1 cellular context compared by ENCODE assay signal in the genomic region with DNA sequence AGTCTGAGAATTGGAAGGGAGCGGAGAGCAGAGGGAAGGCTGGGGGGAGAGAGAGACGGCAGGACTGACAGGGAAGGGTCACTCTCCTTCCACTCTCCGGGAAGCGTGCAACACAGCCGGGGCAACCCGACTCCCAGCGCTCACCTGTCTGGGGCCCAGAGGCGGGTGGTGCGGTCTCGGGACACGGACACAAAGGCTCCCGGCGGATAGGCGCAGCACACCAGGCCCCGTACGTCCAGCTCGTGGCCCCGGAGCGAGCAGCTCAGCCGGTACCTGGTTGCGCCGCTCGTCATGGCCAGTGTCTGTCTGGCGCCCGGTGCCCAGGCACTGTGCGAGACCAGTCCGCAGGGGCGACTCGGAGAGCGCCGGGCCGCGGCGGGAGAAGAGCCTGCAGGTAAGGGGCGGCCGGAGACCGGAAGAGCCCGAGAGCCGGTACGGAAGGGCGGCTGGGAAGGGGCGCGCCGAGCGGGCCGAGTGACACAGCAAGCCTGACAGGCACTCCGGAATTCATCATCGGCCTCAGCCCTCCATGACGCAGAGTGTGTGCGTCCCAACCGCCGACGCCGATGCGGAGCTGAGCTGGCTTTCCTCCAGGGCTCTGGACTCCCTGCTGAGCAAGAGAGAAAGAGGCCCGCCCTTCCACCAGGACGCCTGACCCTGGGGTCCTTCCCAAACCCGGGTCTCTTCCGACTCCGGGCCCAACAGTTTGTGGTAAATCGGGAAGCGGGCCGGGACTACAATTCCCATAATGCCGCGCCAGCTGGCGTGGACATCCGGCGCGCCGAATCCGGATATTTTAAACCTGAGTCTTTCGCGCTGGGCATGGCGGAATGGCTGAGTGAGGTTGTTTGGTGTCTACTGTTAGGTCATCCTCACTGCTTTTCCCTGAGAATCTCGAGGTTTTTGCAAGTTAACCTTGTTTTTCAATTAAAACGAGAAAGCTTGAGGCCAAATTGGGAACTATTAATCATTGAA.
TF ChIP-seq lines count a peak whose summit lies in the region.

A gene (minus strand): TSS at position 490 of the 975 bp plus-strand sequence. CDS start 197 bp downstream, at position 293.

TF ChIP-seq in HepG2, 621 proteins besides CTCF, POLR2A, EP300 and RAD21 (continued from another document and continues in another):
- TF ChIP-seq, protein P1, sequence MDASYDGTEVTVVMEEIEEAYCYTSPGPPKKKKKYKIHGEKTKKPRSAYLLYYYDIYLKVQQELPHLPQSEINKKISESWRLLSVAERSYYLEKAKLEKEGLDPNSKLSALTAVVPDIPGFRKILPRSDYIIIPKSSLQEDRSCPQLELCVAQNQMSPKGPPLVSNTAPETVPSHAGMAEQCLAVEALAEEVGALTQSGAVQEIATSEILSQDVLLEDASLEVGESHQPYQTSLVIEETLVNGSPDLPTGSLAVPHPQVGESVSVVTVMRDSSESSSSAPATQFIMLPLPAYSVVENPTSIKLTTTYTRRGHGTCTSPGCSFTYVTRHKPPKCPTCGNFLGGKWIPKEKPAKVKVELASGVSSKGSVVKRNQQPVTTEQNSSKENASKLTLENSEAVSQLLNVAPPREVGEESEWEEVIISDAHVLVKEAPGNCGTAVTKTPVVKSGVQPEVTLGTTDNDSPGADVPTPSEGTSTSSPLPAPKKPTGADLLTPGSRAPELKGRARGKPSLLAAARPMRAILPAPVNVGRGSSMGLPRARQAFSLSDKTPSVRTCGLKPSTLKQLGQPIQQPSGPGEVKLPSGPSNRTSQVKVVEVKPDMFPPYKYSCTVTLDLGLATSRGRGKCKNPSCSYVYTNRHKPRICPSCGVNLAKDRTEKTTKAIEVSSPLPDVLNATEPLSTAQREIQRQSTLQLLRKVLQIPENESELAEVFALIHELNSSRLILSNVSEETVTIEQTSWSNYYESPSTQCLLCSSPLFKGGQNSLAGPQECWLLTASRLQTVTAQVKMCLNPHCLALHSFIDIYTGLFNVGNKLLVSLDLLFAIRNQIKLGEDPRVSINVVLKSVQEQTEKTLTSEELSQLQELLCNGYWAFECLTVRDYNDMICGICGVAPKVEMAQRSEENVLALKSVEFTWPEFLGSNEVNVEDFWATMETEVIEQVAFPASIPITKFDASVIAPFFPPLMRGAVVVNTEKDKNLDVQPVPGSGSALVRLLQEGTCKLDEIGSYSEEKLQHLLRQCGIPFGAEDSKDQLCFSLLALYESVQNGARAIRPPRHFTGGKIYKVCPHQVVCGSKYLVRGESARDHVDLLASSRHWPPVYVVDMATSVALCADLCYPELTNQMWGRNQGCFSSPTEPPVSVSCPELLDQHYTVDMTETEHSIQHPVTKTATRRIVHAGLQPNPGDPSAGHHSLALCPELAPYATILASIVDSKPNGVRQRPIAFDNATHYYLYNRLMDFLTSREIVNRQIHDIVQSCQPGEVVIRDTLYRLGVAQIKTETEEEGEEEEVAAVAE (CRISPR knock-in tag; IDR thresholded peaks at IDR 0.05; ENCODE audit: borderline replicate concordance): no peak
- TF ChIP-seq, protein P2, sequence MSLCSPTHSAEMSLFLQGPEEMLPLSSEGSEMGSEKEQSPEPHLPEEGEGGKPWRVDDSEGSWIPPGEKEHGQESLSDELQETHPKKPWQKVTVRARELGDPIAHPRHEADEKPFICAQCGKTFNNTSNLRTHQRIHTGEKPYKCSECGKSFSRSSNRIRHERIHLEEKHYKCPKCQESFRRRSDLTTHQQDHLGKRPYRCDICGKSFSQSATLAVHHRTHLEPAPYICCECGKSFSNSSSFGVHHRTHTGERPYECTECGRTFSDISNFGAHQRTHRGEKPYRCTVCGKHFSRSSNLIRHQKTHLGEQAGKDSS (CRISPR knock-in tag; IDR thresholded peaks at IDR 0.05; ENCODE audit: borderline replicate concordance, low read depth): peak; percentile 89
- TF ChIP-seq CENPT (CRISPR knock-in tag; IDR thresholded peaks at IDR 0.05; ENCODE audit: low read depth): no peak
- peak; percentile 94 for TF ChIP-seq ZNF34 (CRISPR knock-in tag; IDR thresholded peaks at IDR 0.05; ENCODE audit: borderline replicate concordance)
- TF ChIP-seq HOXA3 (CRISPR knock-in tag; IDR thresholded peaks at IDR 0.05): peak; percentile 92
- TF ChIP-seq CENPX (CRISPR knock-in tag; IDR thresholded peaks at IDR 0.05): no peak
- 0 out of 2 replicates have a peak, but pooled peaks have one; percentile 7 for TF ChIP-seq FOSL1 (CRISPR knock-in tag; IDR thresholded peaks at IDR 0.05; ENCODE audit: borderline replicate concordance)
- peak; percentile 92 for TF ChIP-seq ZNF501 (CRISPR knock-in tag; IDR thresholded peaks at IDR 0.05)
- TF ChIP-seq MTA1 (CRISPR knock-in tag; IDR thresholded peaks at IDR 0.05; ENCODE audit: borderline replicate concordance): peak; percentile 62; the same call in 1 of the 2 replicates
- no peak for TF ChIP-seq MAFF (IDR thresholded peaks at IDR 0.05; ENCODE audit: low read depth, low read length)
- TF ChIP-seq ZNF3 (CRISPR knock-in tag; IDR thresholded peaks at IDR 0.05): no peak
- TF ChIP-seq, protein P3, sequence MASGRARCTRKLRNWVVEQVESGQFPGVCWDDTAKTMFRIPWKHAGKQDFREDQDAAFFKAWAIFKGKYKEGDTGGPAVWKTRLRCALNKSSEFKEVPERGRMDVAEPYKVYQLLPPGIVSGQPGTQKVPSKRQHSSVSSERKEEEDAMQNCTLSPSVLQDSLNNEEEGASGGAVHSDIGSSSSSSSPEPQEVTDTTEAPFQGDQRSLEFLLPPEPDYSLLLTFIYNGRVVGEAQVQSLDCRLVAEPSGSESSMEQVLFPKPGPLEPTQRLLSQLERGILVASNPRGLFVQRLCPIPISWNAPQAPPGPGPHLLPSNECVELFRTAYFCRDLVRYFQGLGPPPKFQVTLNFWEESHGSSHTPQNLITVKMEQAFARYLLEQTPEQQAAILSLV (CRISPR knock-in tag; IDR thresholded peaks at IDR 0.05; ENCODE audit: borderline replicate concordance): peak; percentile 77
- TF ChIP-seq, protein P4, sequence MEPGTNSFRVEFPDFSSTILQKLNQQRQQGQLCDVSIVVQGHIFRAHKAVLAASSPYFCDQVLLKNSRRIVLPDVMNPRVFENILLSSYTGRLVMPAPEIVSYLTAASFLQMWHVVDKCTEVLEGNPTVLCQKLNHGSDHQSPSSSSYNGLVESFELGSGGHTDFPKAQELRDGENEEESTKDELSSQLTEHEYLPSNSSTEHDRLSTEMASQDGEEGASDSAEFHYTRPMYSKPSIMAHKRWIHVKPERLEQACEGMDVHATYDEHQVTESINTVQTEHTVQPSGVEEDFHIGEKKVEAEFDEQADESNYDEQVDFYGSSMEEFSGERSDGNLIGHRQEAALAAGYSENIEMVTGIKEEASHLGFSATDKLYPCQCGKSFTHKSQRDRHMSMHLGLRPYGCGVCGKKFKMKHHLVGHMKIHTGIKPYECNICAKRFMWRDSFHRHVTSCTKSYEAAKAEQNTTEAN (CRISPR knock-in tag; conservative IDR thresholded peaks at IDR 0.05): peak; percentile 65; the same call in 1 of the 2 replicates
- TF ChIP-seq ZSCAN20 (CRISPR knock-in tag; IDR thresholded peaks at IDR 0.05; ENCODE audit: borderline replicate concordance): no peak
- peak; percentile 64; the same call in 1 of the 2 replicates for TF ChIP-seq ZFP1 (CRISPR knock-in tag; IDR thresholded peaks at IDR 0.05)
- TF ChIP-seq WIZ (CRISPR knock-in tag; IDR thresholded peaks at IDR 0.05): peak; percentile 88; the same call in 1 of the 2 replicates
- no peak for TF ChIP-seq ZNF232 (CRISPR knock-in tag; IDR thresholded peaks at IDR 0.05; ENCODE audit: borderline replicate concordance)
- no peak for TF ChIP-seq STAG1 (CRISPR knock-in tag; IDR thresholded peaks at IDR 0.05)
- TF ChIP-seq SRY (CRISPR knock-in tag; IDR thresholded peaks at IDR 0.05): peak; percentile 87
- TF ChIP-seq ZNF777 (CRISPR knock-in tag; IDR thresholded peaks at IDR 0.05): no peak
- TF ChIP-seq ZNF101 (CRISPR knock-in tag; IDR thresholded peaks at IDR 0.05; ENCODE audit: borderline replicate concordance, low read depth): no peak
- peak; percentile 81; the same call in 1 of the 2 replicates for TF ChIP-seq ZSCAN21 (CRISPR knock-in tag; IDR thresholded peaks at IDR 0.05; ENCODE audit: borderline replicate concordance)
- TF ChIP-seq, protein P5, sequence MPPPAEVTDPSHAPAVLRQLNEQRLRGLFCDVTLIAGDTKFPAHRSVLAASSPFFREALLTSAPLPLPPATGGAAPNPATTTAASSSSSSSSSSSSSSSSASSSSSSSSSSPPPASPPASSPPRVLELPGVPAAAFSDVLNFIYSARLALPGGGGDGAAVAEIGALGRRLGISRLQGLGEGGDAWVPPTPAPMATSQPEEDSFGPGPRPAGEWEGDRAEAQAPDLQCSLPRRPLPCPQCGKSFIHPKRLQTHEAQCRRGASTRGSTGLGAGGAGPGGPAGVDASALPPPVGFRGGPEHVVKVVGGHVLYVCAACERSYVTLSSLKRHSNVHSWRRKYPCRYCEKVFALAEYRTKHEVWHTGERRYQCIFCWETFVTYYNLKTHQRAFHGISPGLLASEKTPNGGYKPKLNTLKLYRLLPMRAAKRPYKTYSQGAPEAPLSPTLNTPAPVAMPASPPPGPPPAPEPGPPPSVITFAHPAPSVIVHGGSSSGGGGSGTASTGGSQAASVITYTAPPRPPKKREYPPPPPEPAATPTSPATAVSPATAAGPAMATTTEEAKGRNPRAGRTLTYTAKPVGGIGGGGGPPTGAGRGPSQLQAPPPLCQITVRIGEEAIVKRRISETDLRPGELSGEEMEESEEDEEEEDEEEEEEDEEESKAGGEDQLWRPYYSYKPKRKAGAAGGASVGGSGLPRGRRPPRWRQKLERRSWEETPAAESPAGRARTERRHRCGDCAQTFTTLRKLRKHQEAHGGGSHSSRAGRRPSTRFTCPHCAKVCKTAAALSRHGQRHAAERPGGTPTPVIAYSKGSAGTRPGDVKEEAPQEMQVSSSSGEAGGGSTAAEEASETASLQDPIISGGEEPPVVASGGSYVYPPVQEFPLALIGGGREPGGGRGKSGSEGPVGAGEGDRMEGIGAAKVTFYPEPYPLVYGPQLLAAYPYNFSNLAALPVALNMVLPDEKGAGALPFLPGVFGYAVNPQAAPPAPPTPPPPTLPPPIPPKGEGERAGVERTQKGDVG (CRISPR knock-in tag; IDR thresholded peaks at IDR 0.05; ENCODE audit: borderline replicate concordance): peak; percentile 83; the same call in 1 of the 2 replicates
- no peak for TF ChIP-seq FLYWCH1 (CRISPR knock-in tag; IDR thresholded peaks at IDR 0.05)
- TF ChIP-seq, protein P6, sequence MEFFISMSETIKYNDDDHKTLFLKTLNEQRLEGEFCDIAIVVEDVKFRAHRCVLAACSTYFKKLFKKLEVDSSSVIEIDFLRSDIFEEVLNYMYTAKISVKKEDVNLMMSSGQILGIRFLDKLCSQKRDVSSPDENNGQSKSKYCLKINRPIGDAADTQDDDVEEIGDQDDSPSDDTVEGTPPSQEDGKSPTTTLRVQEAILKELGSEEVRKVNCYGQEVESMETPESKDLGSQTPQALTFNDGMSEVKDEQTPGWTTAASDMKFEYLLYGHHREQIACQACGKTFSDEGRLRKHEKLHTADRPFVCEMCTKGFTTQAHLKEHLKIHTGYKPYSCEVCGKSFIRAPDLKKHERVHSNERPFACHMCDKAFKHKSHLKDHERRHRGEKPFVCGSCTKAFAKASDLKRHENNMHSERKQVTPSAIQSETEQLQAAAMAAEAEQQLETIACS (CRISPR knock-in tag; IDR thresholded peaks at IDR 0.05): no peak
- no peak for TF ChIP-seq RCOR2 (CRISPR knock-in tag; IDR thresholded peaks at IDR 0.05)
- no peak for TF ChIP-seq NFKB2 (CRISPR knock-in tag; IDR thresholded peaks at IDR 0.05; ENCODE audit: borderline replicate concordance)
- no peak for TF ChIP-seq ZNF570 (CRISPR knock-in tag; IDR thresholded peaks at IDR 0.05; ENCODE audit: borderline replicate concordance)
- peak; percentile 96 for TF ChIP-seq KAT8 (CRISPR knock-in tag; IDR thresholded peaks at IDR 0.05)
- TF ChIP-seq ZNF567 (CRISPR knock-in tag; IDR thresholded peaks at IDR 0.05; ENCODE audit: borderline replicate concordance): peak; percentile 66; the same call in 1 of the 2 replicates
- TF ChIP-seq RBFOX2 (IDR thresholded peaks at IDR 0.05; ENCODE audit: low read depth, low read length): peak; percentile 88
- 0 out of 2 replicates have a peak, but pooled peaks have one; percentile 51 for TF ChIP-seq ZC3H13 (CRISPR knock-in tag; IDR thresholded peaks at IDR 0.05)
- TF ChIP-seq SMYD3 (CRISPR knock-in tag; IDR thresholded peaks at IDR 0.05): no peak
- no peak for TF ChIP-seq SRF (IDR thresholded peaks at IDR 0.05; ENCODE audit: low read depth, low read length)
- TF ChIP-seq PRPF4 (IDR thresholded peaks at IDR 0.05; ENCODE audit: low read depth, low read length, poor library complexity, severe bottlenecking): no peak
- no peak for TF ChIP-seq PHF5A (CRISPR knock-in tag; IDR thresholded peaks at IDR 0.05; ENCODE audit: low read depth, unreplicated experiment)
- TF ChIP-seq, protein P7, sequence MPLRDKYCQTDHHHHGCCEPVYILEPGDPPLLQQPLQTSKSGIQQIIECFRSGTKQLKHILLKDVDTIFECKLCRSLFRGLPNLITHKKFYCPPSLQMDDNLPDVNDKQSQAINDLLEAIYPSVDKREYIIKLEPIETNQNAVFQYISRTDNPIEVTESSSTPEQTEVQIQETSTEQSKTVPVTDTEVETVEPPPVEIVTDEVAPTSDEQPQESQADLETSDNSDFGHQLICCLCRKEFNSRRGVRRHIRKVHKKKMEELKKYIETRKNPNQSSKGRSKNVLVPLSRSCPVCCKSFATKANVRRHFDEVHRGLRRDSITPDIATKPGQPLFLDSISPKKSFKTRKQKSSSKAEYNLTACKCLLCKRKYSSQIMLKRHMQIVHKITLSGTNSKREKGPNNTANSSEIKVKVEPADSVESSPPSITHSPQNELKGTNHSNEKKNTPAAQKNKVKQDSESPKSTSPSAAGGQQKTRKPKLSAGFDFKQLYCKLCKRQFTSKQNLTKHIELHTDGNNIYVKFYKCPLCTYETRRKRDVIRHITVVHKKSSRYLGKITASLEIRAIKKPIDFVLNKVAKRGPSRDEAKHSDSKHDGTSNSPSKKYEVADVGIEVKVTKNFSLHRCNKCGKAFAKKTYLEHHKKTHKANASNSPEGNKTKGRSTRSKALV (CRISPR knock-in tag; IDR thresholded peaks at IDR 0.05): peak; percentile 61; the same call in 1 of the 2 replicates
- TF ChIP-seq ZNF713 (CRISPR knock-in tag; IDR thresholded peaks at IDR 0.05): no peak
- peak; percentile 82 for TF ChIP-seq ZNF883 (CRISPR knock-in tag; IDR thresholded peaks at IDR 0.05; ENCODE audit: not compliant biosample characterization)
- TF ChIP-seq MATR3 (CRISPR knock-in tag; IDR thresholded peaks at IDR 0.05): no peak
- TF ChIP-seq HNRNPH1 (optimal IDR thresholded peaks at IDR 0.05; ENCODE audit: low read depth, low read length): no peak
- TF ChIP-seq ZNF782 (CRISPR knock-in tag; IDR thresholded peaks at IDR 0.05; ENCODE audit: borderline replicate concordance): peak; percentile 84
- TF ChIP-seq ZNF17 (CRISPR knock-in tag; IDR thresholded peaks at IDR 0.05): no peak
- no peak for TF ChIP-seq TBL1XR1 (IDR thresholded peaks at IDR 0.05; ENCODE audit: borderline replicate concordance, low read length, partially characterized antibody)
- TF ChIP-seq, protein P8, sequence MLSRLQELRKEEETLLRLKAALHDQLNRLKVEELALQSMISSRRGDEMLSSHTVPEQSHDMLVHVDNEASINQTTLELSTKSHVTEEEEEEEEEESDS (CRISPR knock-in tag; IDR thresholded peaks at IDR 0.05; ENCODE audit: borderline replicate concordance): no peak
- peak; percentile 44; the same call in 1 of the 2 replicates for TF ChIP-seq ZNF598 (CRISPR knock-in tag; IDR thresholded peaks at IDR 0.05; ENCODE audit: borderline replicate concordance)
- TF ChIP-seq ZFP82 (CRISPR knock-in tag; IDR thresholded peaks at IDR 0.05; ENCODE audit: borderline replicate concordance): peak; percentile 83; the same call in 1 of the 2 replicates
- TF ChIP-seq NR2F6 (IDR thresholded peaks at IDR 0.05): no peak
- TF ChIP-seq NR2F6 (CRISPR knock-in tag; IDR thresholded peaks at IDR 0.05): 0 out of 2 replicates have a peak, but pooled peaks have one; percentile 33
- TF ChIP-seq KLF6 (CRISPR knock-in tag; IDR thresholded peaks at IDR 0.05): peak; percentile 45; the same call in 1 of the 2 replicates
